ENCODE assay signal across 8 cellular contexts in the genomic region with DNA sequence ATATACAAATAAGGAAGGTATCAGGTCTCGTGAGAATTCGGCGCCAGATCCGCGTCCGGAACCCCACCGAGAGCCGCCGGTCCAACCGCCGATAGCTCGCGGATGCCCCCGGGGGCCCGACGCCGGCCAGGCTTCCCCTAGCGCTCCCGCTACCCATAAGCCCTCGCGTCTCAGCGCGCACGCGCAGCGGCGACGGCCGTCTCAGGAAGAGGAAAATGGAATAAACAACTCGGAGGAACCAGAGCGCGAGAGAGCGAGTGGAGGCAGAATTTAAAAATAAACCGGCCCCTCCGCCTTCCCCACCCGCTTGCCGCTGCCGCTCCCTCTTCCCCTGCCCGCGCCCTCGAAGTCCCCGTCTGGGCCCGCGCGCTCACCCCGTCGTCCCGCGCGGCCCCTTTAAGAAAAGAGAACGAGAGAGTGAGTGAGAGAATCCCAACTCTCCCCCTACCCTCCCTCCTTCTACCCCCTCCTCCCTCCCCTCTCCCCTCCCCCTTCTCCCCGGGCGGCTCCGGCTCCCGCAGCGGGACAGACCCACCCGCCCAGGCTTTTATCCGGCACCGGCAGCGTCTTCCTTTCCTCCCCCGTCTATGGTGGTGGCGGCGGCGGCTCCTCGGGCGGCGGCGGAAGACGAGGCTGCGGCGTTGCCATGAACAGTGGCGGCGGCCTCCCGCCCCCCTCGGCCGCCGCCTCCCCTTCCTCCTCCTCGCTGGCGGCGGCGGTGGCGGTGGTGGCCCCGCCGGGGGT. TPM values are rescaled to one million over a fixed set of nuclear protein-coding genes. Genes with fewer than 3 reads are reported as not detected.
DNase-seq lines count a peak whose midpoint lies in the region; ATAC-seq and TF ChIP-seq lines count a peak whose summit lies in the region.

A gene with protein sequence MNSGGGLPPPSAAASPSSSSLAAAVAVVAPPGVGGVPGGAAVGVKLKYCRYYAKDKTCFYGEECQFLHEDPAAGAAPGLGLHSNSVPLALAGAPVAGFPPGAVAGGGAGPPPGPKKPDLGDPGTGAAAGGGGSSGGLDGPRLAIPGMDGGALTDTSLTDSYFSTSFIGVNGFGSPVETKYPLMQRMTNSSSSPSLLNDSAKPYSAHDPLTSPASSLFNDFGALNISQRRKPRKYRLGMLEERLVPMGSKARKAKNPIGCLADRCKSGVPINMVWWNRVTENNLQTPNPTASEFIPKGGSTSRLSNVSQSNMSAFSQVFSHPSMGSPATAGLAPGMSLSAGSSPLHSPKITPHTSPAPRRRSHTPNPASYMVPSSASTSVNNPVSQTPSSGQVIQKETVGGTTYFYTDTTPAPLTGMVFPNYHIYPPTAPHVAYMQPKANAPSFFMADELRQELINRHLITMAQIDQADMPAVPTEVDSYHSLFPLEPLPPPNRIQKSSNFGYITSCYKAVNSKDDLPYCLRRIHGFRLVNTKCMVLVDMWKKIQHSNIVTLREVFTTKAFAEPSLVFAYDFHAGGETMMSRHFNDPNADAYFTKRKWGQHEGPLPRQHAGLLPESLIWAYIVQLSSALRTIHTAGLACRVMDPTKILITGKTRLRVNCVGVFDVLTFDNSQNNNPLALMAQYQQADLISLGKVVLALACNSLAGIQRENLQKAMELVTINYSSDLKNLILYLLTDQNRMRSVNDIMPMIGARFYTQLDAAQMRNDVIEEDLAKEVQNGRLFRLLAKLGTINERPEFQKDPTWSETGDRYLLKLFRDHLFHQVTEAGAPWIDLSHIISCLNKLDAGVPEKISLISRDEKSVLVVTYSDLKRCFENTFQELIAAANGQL (plus strand): TSS at position 534 of the 744 bp plus-strand sequence. CDS start 113 bp downstream, at position 647.

- no peaks in the 10 kb centered on the region for H3K9me3 ChIP-seq in DOHH2 (ENCODE audit: control insufficient read depth, insufficient read depth, low read length)
- H3K9me3 ChIP-seq in Karpas-422 (ENCODE audit: low read length): no peaks in the 10 kb centered on the region

- H3F3A ChIP-seq in DOHH2 (ENCODE audit: control insufficient read depth, insufficient read depth): peaks cover 5% of the 10 kb centered on the region

- peak within 1 kb of the TSS; percentile 92 for H3K27ac ChIP-seq in DOHH2 (ENCODE audit: low read depth, low read length)
- peak within 1 kb of the TSS; percentile 90 for H3K27ac ChIP-seq in Karpas-422 (ENCODE audit: low read length)

- peak within 1 kb of the TSS; percentile 99 for H3K4me3 Mint-ChIP-seq in nephron progenitor cell
- peak within 1 kb of the TSS; percentile 72 to 85 for H3K4me3 Mint-ChIP-seq in stimulated activated naive CD8-positive, alpha-beta T cell treated with anti-CD3 and anti-CD28 coated beads, Interleukin-15, amount 100 ng/mL, for 72 hours

- H3K79me2 ChIP-seq in DOHH2 (ENCODE audit: control insufficient read depth, low read length) (peaks cover 66% of the 10 kb centered on the region), Karpas-422 (ENCODE audit: low read length) (peaks cover 60% of the 10 kb centered on the region)

- H2AFZ ChIP-seq in Karpas-422 (ENCODE audit: low read length): peak within 1 kb of the TSS; percentile 88

- H4K20me1 ChIP-seq in DOHH2 (ENCODE audit: control insufficient read depth, insufficient read depth, low read depth, low read length) (peaks cover 35% of the 10 kb centered on the region), Karpas-422 (ENCODE audit: insufficient read depth, low read depth, low read length) (peaks cover 35% of the 10 kb centered on the region)

- H3K4me2 ChIP-seq in DOHH2 (ENCODE audit: low read length) (peak within 1 kb of the TSS; percentile 96), Karpas-422 (ENCODE audit: low read depth, low read length, poor library complexity, severe bottlenecking) (peak within 1 kb of the TSS; percentile 87)

- TF ChIP-seq CTCF in DOHH2 (IDR thresholded peaks at IDR 0.05; ENCODE audit: low read depth, low read length, poor library complexity, severe bottlenecking): no peak
- no peak for TF ChIP-seq CTCF in fibroblast of the aortic adventitia (IDR thresholded peaks at IDR 0.05; ENCODE audit: insufficient read depth, low read length)
- TF ChIP-seq CTCF in nephron progenitor cell (IDR thresholded peaks at IDR 0.05): no peak

- H3K4me3 ChIP-seq in DOHH2 (ENCODE audit: low read length) (peak within 1 kb of the TSS; percentile 82), Karpas-422 (ENCODE audit: low read length) (peak within 1 kb of the TSS; percentile 82), fibroblast of the aortic adventitia (ENCODE audit: low read depth, low read length) (peak within 1 kb of the TSS; percentile 93)

- H3K9ac ChIP-seq in Karpas-422 (ENCODE audit: low read length): peak within 1 kb of the TSS; percentile 99

- peak; percentile 49 for ATAC-seq in GM21737 (IDR thresholded peaks at IDR 0.05; ENCODE audit: unreplicated experiment)
- ATAC-seq in stimulated activated naive CD8-positive, alpha-beta T cell treated with anti-CD3 and anti-CD28 coated beads, Interleukin-15, amount 100 ng/mL, for 72 hours: peak; percentile 71

- no peaks in the 10 kb centered on the region for H3K9me3 Mint-ChIP-seq in nephron progenitor cell
- H3K9me3 Mint-ChIP-seq in stimulated activated naive CD8-positive, alpha-beta T cell treated with anti-CD3 and anti-CD28 coated beads, Interleukin-15, amount 100 ng/mL, for 72 hours: no peaks in the 10 kb centered on the region

- H3K36me3 ChIP-seq in DOHH2 (ENCODE audit: control insufficient read depth, low read length): peaks cover 8% of the 10 kb centered on the region
- H3K36me3 ChIP-seq in Karpas-422 (ENCODE audit: insufficient read depth, low read length): no peaks in the 10 kb centered on the region; the same call in 1 of the 2 replicates

- H3K4me1 Mint-ChIP-seq in nephron progenitor cell: peaks cover 49% of the 10 kb centered on the region
- H3K4me1 Mint-ChIP-seq in stimulated activated naive CD8-positive, alpha-beta T cell treated with anti-CD3 and anti-CD28 coated beads, Interleukin-15, amount 100 ng/mL, for 72 hours: peaks cover 47% of the 10 kb centered on the region

- H3K4me1 ChIP-seq in DOHH2 (ENCODE audit: control insufficient read depth, low read length) (peaks cover 30% of the 10 kb centered on the region), Karpas-422 (ENCODE audit: low read length) (peaks cover 26% of the 10 kb centered on the region)

- H3K27ac Mint-ChIP-seq in nephron progenitor cell: peak within 1 kb of the TSS; percentile 97
- peak within 1 kb of the TSS; percentile 99 for H3K27ac Mint-ChIP-seq in stimulated activated naive CD8-positive, alpha-beta T cell treated with anti-CD3 and anti-CD28 coated beads, Interleukin-15, amount 100 ng/mL, for 72 hours

- H3K27me3 ChIP-seq in DOHH2 (ENCODE audit: control insufficient read depth, low read length) (peaks cover 3% of the 10 kb centered on the region; the same call in 1 of the 2 replicates), Karpas-422 (ENCODE audit: low read length) (no peaks in the 10 kb centered on the region)

- peaks cover 3% of the 10 kb centered on the region for H3K27me3 Mint-ChIP-seq in nephron progenitor cell (ENCODE audit: low read depth, poor library complexity)
- H3K27me3 Mint-ChIP-seq in stimulated activated naive CD8-positive, alpha-beta T cell treated with anti-CD3 and anti-CD28 coated beads, Interleukin-15, amount 100 ng/mL, for 72 hours: no peaks in the 10 kb centered on the region

- no peaks in the 10 kb centered on the region for H3K9me2 ChIP-seq in DOHH2 (replicated peaks; ENCODE audit: control insufficient read depth, low read length)
- no peaks in the 10 kb centered on the region for H3K9me2 ChIP-seq in Karpas-422 (replicated peaks; ENCODE audit: insufficient read depth, low read length)

- no peaks in the 10 kb centered on the region for H3K36me3 Mint-ChIP-seq in nephron progenitor cell (ENCODE audit: low read depth)

- DNase-seq in Karpas-422 (peak; percentile 96), SHP77 (lab: John Stamatoyannopoulos, UW) (peak; percentile 80 to 90), fibroblast of the aortic adventitia (ENCODE audit: low read depth) (peak; percentile 91), nephron progenitor cell (peak; percentile 91)
- DNase-seq in activated effector memory CD4-positive, alpha-beta T cell treated with Interleukin-2 at 50 U/mL for 16 hours: peak; percentile 89
- DNase-seq in stimulated activated naive CD8-positive, alpha-beta T cell treated with anti-CD3 and anti-CD28 coated beads, Interleukin-15, amount 100 ng/mL, for 72 hours: peak; percentile 90 to 92

RNA-seq across cellular contexts. Expression of the gene that starts here (rescaled TPM):
- 21.1 and 39.8 TPM in 2 replicates for total RNA-seq in Karpas-422 (2014; rRNA removed; shearing (Covaris generic); ENCODE audit: low replicate concordance)
- total RNA-seq in fibroblast of the aortic adventitia (ENCODE audit: low replicate concordance): 19.4 and 22.8 TPM in 2 replicates

Comparison
In these comparisons a context has a peak if more than half of its experiments do, and no peak if none do; other contexts are left out.
1. Peak in every context shown above with its lines: DNase-seq, ATAC-seq, H3K4me3 ChIP-seq and H3K27ac ChIP-seq.